Comparison of ENCODE assay signal across 19 cellular contexts in genomic region chr1:187513190-187513589, GRCh38.
A peak's percentile ranks its signal among the peaks of the same experiment; 100 is the strongest.
DNase-seq lines count a peak whose midpoint lies in the region; ATAC-seq and TF ChIP-seq lines count a peak whose summit lies in the region.
"Had no signal": no experiment of that assay in that cellular context is flagged by ENCODE, and none has a peak within 500 bp of the region (broad histone marks: within the 10 kb centered on the region; RNA-seq: fewer than 3 reads in every experiment).

No MANE protein-coding gene starts in this region.

- no peaks in the 10 kb centered on the region for H3K36me3 Mint-ChIP-seq in activated naive CD4-positive, alpha-beta T cell treated with anti-CD3 and anti-CD28 coated beads, Interleukin-2, amount 10 ng/mL, durations not matched to agents 7 days and 5 days
- H3K36me3 Mint-ChIP-seq: activated naive CD4-positive, alpha-beta T cell treated with anti-CD3 and anti-CD28 coated beads, Interleukin-2, amount 50 U/mL, for 24 hours; brain; naive thymus-derived CD4-positive, alpha-beta T cell had no signal

- no peak overlapping the region for H3K4me3 Mint-ChIP-seq in activated naive CD4-positive, alpha-beta T cell treated with anti-CD3 and anti-CD28 coated beads, Interleukin-2, amount 10 ng/mL, durations not matched to agents 7 days and 5 days
- H3K4me3 Mint-ChIP-seq: activated naive CD4-positive, alpha-beta T cell treated with anti-CD3 and anti-CD28 coated beads, Interleukin-2, amount 50 U/mL, for 24 hours; brain; dendritic cell treated with granulocyte-macrophage colony-stimulating factor and Interleukin-4, amounts not matched to agents 40 ng/mL and 50 ng/mL, for 4 days; naive thymus-derived CD4-positive, alpha-beta T cell had no signal

- no peaks in the 10 kb centered on the region for H3K27me3 Mint-ChIP-seq in activated naive CD4-positive, alpha-beta T cell treated with anti-CD3 and anti-CD28 coated beads, Interleukin-2, amount 10 ng/mL, durations not matched to agents 7 days and 5 days
- H3K27me3 Mint-ChIP-seq: activated naive CD4-positive, alpha-beta T cell treated with anti-CD3 and anti-CD28 coated beads, Interleukin-2, amount 50 U/mL, for 24 hours; dendritic cell treated with granulocyte-macrophage colony-stimulating factor and Interleukin-4, amounts not matched to agents 40 ng/mL and 50 ng/mL, for 4 days; naive thymus-derived CD4-positive, alpha-beta T cell had no signal

- H3K4me1 Mint-ChIP-seq in activated naive CD4-positive, alpha-beta T cell treated with anti-CD3 and anti-CD28 coated beads, Interleukin-2, amount 10 ng/mL, durations not matched to agents 7 days and 5 days: no peaks in the 10 kb centered on the region
- H3K4me1 Mint-ChIP-seq: activated naive CD4-positive, alpha-beta T cell treated with anti-CD3 and anti-CD28 coated beads, Interleukin-2, amount 50 U/mL, for 24 hours; brain; naive thymus-derived CD4-positive, alpha-beta T cell had no signal

- H3K4me1 ChIP-seq in foreskin keratinocyte: no peaks in the 10 kb centered on the region

- no peak overlapping the region for H3K27ac Mint-ChIP-seq in activated naive CD4-positive, alpha-beta T cell treated with anti-CD3 and anti-CD28 coated beads, Interleukin-2, amount 10 ng/mL, durations not matched to agents 7 days and 5 days
- H3K27ac Mint-ChIP-seq: activated naive CD4-positive, alpha-beta T cell treated with anti-CD3 and anti-CD28 coated beads, Interleukin-2, amount 50 U/mL, for 24 hours; brain; dendritic cell treated with granulocyte-macrophage colony-stimulating factor and Interleukin-4, amounts not matched to agents 40 ng/mL and 50 ng/mL, for 4 days; naive thymus-derived CD4-positive, alpha-beta T cell had no signal

- no peak overlapping the region for H3K4me3 ChIP-seq in Jurkat, Clone E6-1 (ENCODE audit: low read length)

- no peak for TF ChIP-seq CTCF in foreskin keratinocyte (conservative IDR thresholded peaks at IDR 0.05)

- DNase-seq in ELR (ENCODE audit: low read depth): peak; percentile 5
- DNase-seq in Jurkat, Clone E6-1 (ENCODE audit: low read depth, low spot score): peak; percentile 9
- peak; percentile 40 for DNase-seq in SIG-M5 (lab: John Stamatoyannopoulos, UW)
- peak in 1 of 2 donors; percentile 23 for DNase-seq in foreskin keratinocyte
- DNase-seq in activated naive CD4-positive, alpha-beta T cell treated with anti-CD3 and anti-CD28 coated beads, Interleukin-2, amount 10 ng/mL, durations not matched to agents 7 days and 5 days: no peak
- DNase-seq in NCI-H1436 (lab: John Stamatoyannopoulos, UW): no peak
- DNase-seq: activated CD4-positive, alpha-beta T cell treated with anti-CD3 and anti-CD28 coated beads, Interleukin-2, amount 50 U/mL, for 1 hour; activated T-cell treated with anti-CD3 and anti-CD28 coated beads for 4 hours; DMS153; mammary epithelial cell; naive thymus-derived CD4-positive, alpha-beta T cell; NCI-H1048; stimulated activated CD4-positive, alpha-beta T cell treated with anti-CD3 and anti-CD28 coated beads, Interleukin-4, amount 100 ng/mL, for 24 hours had no signal

- H3K27ac ChIP-seq in foreskin keratinocyte: no peak overlapping the region

- H3K27me3 ChIP-seq in foreskin keratinocyte: no peaks in the 10 kb centered on the region

- CTCF ChIA-PET in activated naive CD4-positive, alpha-beta T cell treated with anti-CD3 and anti-CD28 coated beads, Interleukin-2, amount 10 ng/mL, durations not matched to agents 7 days and 5 days (lab: Charles Lee): no interaction called here

- H3K9me3 Mint-ChIP-seq in activated naive CD4-positive, alpha-beta T cell treated with anti-CD3 and anti-CD28 coated beads, Interleukin-2, amount 10 ng/mL, durations not matched to agents 7 days and 5 days: peaks cover 4% of the 10 kb centered on the region

- peak; percentile 44 for ATAC-seq in foreskin keratinocyte
- no peak for ATAC-seq in GM19324 (IDR thresholded peaks at IDR 0.05; ENCODE audit: low FRiP score, unreplicated experiment)
- ATAC-seq: esophagus mucosa; naive thymus-derived CD4-positive, alpha-beta T cell; Right ventricle myocardium inferior had no signal

Comparison
In these comparisons a context has a peak if more than half of its experiments do, and no peak if none do; other contexts are left out.
1. DNase-seq: peak in ELR (single experiment), Jurkat, Clone E6-1 (single experiment) and SIG-M5 (single experiment); none in activated naive CD4-positive, alpha-beta T cell treated with anti-CD3 and anti-CD28 coated beads, Interleukin-2, amount 10 ng/mL, durations not matched to agents 7 days and 5 days (single experiment) and NCI-H1436 (single experiment).